In the genomic region with DNA sequence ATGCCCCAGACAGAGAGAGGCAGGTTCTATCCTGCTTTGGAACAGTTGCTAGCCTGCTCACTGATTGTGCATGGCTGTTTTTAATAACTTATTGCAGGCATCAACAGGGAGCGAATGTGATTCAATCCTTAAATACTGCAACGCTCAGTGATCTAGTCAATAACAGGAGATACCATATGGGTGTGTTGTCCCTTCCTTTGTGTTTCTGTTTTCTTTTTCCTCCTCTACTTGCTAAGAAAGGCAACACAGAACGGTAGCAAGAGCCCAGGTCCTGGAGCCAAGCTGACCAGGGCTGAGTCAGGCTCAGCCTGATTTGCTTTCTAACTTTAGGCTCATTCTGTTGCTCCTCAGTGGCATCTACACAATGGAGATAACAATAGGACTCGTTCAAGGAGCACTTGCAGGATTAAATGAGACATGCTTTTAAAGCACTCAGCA, we compare ENCODE assay signal across 1 cellular context.
A peak's percentile ranks its signal among the peaks of the same experiment; 100 is the strongest.
TF ChIP-seq lines count a peak whose summit lies in the region.

No MANE protein-coding gene starts in this region.

TF ChIP-seq in GM23338, 12 proteins besides CTCF, POLR2A, EP300 and RAD21 (continued from another document):
- TF ChIP-seq ZNF462 (CRISPR knock-in tag; IDR thresholded peaks at IDR 0.05), result 0 out of 2 replicates have a peak, but pooled peaks have one; percentile 9
